ENCODE assay signal across 8 cellular contexts in genomic region chr6:142850653-142851434, GRCh38.
A peak's percentile ranks its signal among the peaks of the same experiment; 100 is the strongest.
DNase-seq lines count a peak whose midpoint lies in the region; ATAC-seq and TF ChIP-seq lines count a peak whose summit lies in the region.

No MANE protein-coding gene starts in this region.

- H3K9me3 ChIP-seq in gastrocnemius medialis (no peaks in the 10 kb centered on the region), aorta (ENCODE audit: control insufficient read depth, low read length) (no peaks in the 10 kb centered on the region)

- H3K27ac ChIP-seq in gastrocnemius medialis = peak overlapping the region; percentile 56 to 93 (median 56)
- H3K27ac ChIP-seq in aorta (ENCODE audit: low read depth in 1 of 2, low read length in 2 of 2) = no peak overlapping the region

- intact Hi-C loops in activated T-helper 1 cell treated with anti-CD3 and anti-CD28 coated beads, Interleukin-12 subunit alpha, Interleukin-12 subunit beta, Interleukin-2, Interleukin-4 antibody, amounts not matched to agents 30 ng/mL and 10 ng/mL and 1 ng/mL, durations not matched to agents 14 hours and 24 hours and 36 hours (cut with micrococcal nuclease) = loop anchor here (1.0 to 5.0 kb wide), 8 partner anchors 8 to 956 kb away; no protein-coding TSS in a partner anchor
- intact Hi-C loops in gastrocnemius medialis (cut with DNase I; ENCODE audit: low total_unique reads) (no loop called here), aorta (cut with DNase I) (loop anchor here in 1 of 2 donors (5.0 kb wide), 1 partner anchor 36 kb away; no protein-coding TSS in a partner anchor), head of caudate nucleus (cut with DNase I) (no loop called here)

- peaks cover 21% of the 10 kb centered on the region for H3K36me3 Mint-ChIP-seq in activated T-helper 1 cell treated with anti-CD3 and anti-CD28 coated beads, Interleukin-12 subunit alpha, Interleukin-12 subunit beta, Interleukin-2, Interleukin-4 antibody, amounts not matched to agents 30 ng/mL and 10 ng/mL and 1 ng/mL, durations not matched to agents 14 hours and 24 hours and 36 hours (ENCODE audit: low read depth)

- 66 to 71% methylated on average over 3 of the region's 3 CpGs for WGBS in aorta, 2 donors

- H3K36me3 ChIP-seq in gastrocnemius medialis = no peaks in the 10 kb centered on the region
- H3K36me3 ChIP-seq in aorta (ENCODE audit: control insufficient read depth in 1 of 2, insufficient read depth in 2 of 2, low read length in 1 of 2) = no peaks in the 10 kb centered on the region

- no peaks in the 10 kb centered on the region for H3K27me3 Mint-ChIP-seq in activated T-helper 1 cell treated with anti-CD3 and anti-CD28 coated beads, Interleukin-12 subunit alpha, Interleukin-12 subunit beta, Interleukin-2, Interleukin-4 antibody, amounts not matched to agents 30 ng/mL and 10 ng/mL and 1 ng/mL, durations not matched to agents 14 hours and 24 hours and 36 hours (ENCODE audit: insufficient read depth)

- H3K4me3 ChIP-seq in gastrocnemius medialis (no peak overlapping the region), aorta (ENCODE audit: low read length in 2 of 2) (no peak overlapping the region)

- H3K4me1 Mint-ChIP-seq in activated T-helper 1 cell treated with anti-CD3 and anti-CD28 coated beads, Interleukin-12 subunit alpha, Interleukin-12 subunit beta, Interleukin-2, Interleukin-4 antibody, amounts not matched to agents 30 ng/mL and 10 ng/mL and 1 ng/mL, durations not matched to agents 14 hours and 24 hours and 36 hours (ENCODE audit: low read depth) = peaks cover 91% of the 10 kb centered on the region

- H3K27ac Mint-ChIP-seq in activated T-helper 1 cell treated with anti-CD3 and anti-CD28 coated beads, Interleukin-12 subunit alpha, Interleukin-12 subunit beta, Interleukin-2, Interleukin-4 antibody, amounts not matched to agents 30 ng/mL and 10 ng/mL and 1 ng/mL, durations not matched to agents 14 hours and 24 hours and 36 hours = peak overlapping the region; percentile 89

- ATAC-seq in HG03280 (IDR thresholded peaks at IDR 0.05; ENCODE audit: unreplicated experiment) (peak; percentile 35), gastrocnemius medialis (no peak), aorta (ENCODE audit: low FRiP score) (no peak)

- H3K4me3 Mint-ChIP-seq in activated T-helper 1 cell treated with anti-CD3 and anti-CD28 coated beads, Interleukin-12 subunit alpha, Interleukin-12 subunit beta, Interleukin-2, Interleukin-4 antibody, amounts not matched to agents 30 ng/mL and 10 ng/mL and 1 ng/mL, durations not matched to agents 14 hours and 24 hours and 36 hours = peak overlapping the region; percentile 40

- no peaks in the 10 kb centered on the region for H3K27me3 ChIP-seq in gastrocnemius medialis
- no peaks in the 10 kb centered on the region for H3K27me3 ChIP-seq in aorta (ENCODE audit: control insufficient read depth in 1 of 2, insufficient read depth in 2 of 2, low read length in 1 of 2)

- peak; percentile 37 for DNase-seq in activated gamma-delta T cell treated with Interleukin-2 at 50 U/mL for 16 hours
- DNase-seq in activated gamma-delta T cell (lab: John Stamatoyannopoulos, UW) = no peak
- DNase-seq in activated T-helper 1 cell treated with anti-CD3 and anti-CD28 coated beads, Interleukin-12 subunit alpha, Interleukin-12 subunit beta, Interleukin-2, Interleukin-4 antibody, amounts not matched to agents 30 ng/mL and 10 ng/mL and 1 ng/mL, durations not matched to agents 14 hours and 24 hours and 36 hours (ENCODE audit: low spot score) = peak; percentile 41
- no peak for DNase-seq in gastrocnemius medialis
- DNase-seq in aorta = no peak
- no peak for DNase-seq in foreskin melanocyte
- DNase-seq in head of caudate nucleus = no peak

- in situ Hi-C loops in gastrocnemius medialis (cut with MboI; ENCODE audit: low sequenced_read_pairs in 4 of 4) = no loop called here

- no peak for TF ChIP-seq POLR2A in gastrocnemius medialis (IDR thresholded peaks at IDR 0.05)

- peaks cover 80 to 90% of the 10 kb centered on the region in 2 donors for H3K4me1 ChIP-seq in gastrocnemius medialis
- peaks cover 0 to 4% of the 10 kb centered on the region in 2 donors for H3K4me1 ChIP-seq in aorta (ENCODE audit: control insufficient read depth in 1 of 2, insufficient read depth in 2 of 2, low read length in 2 of 2)

- no peak for TF ChIP-seq CTCF in gastrocnemius medialis (IDR thresholded peaks at IDR 0.05 in 4 of 5, conservative IDR thresholded peaks at IDR 0.05 in 1 of 5)

- no peaks in the 10 kb centered on the region for H3K9me3 Mint-ChIP-seq in activated T-helper 1 cell treated with anti-CD3 and anti-CD28 coated beads, Interleukin-12 subunit alpha, Interleukin-12 subunit beta, Interleukin-2, Interleukin-4 antibody, amounts not matched to agents 30 ng/mL and 10 ng/mL and 1 ng/mL, durations not matched to agents 14 hours and 24 hours and 36 hours

Comparison
In these comparisons a context has a peak if more than half of its experiments do, and no peak if none do; other contexts are left out.
1. DNase-seq: peak in activated gamma-delta T cell treated with Interleukin-2 at 50 U/mL for 16 hours (single experiment) and activated T-helper 1 cell treated with anti-CD3 and anti-CD28 coated beads, Interleukin-12 subunit alpha, Interleukin-12 subunit beta, Interleukin-2, Interleukin-4 antibody, amounts not matched to agents 30 ng/mL and 10 ng/mL and 1 ng/mL, durations not matched to agents 14 hours and 24 hours and 36 hours (single experiment); none in activated gamma-delta T cell (single experiment), gastrocnemius medialis (0 of 2), aorta (0 of 2), foreskin melanocyte (single experiment) and head of caudate nucleus (0 of 42).
2. H3K27ac ChIP-seq: peak in gastrocnemius medialis (4 of 4); none in aorta (0 of 2).